Comparison of ENCODE assay signal across 27 cellular contexts in the genomic region with DNA sequence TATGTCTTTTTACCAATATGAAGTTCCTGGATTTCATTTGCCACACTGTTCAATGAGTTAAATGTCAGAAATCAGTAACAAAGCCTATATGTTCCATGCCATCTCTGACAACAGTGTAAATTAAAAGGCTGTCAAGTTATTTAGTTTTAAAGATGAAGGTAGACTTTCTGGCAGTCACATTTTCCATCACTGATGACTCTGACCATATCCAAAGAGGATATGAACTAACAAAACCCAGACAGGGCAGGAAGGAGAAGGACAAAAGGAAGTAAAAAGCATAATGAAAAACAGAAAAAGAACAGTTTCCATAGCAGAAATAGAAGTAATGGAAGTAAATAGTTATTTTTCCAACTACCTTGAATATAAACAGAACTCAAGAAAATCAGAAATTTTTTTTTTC.
"Had no signal": no experiment of that assay in that cellular context is flagged by ENCODE, and none has a peak within 500 bp of the region (broad histone marks: within the 10 kb centered on the region; RNA-seq: fewer than 3 reads in every experiment).

No MANE protein-coding gene starts in this region.

- FAIRE-seq: endometrium, frontal cortex had no signal

- H3K9me3 ChIP-seq: colonic mucosa, esophagus muscularis mucosa, esophagus squamous epithelium, gastrocnemius medialis, gastroesophageal sphincter, heart left ventricle, heart right ventricle had no signal

- H3K9me3 Mint-ChIP-seq: dendritic cell treated with granulocyte-macrophage colony-stimulating factor and Interleukin-4, amounts not matched to agents 40 ng/mL and 50 ng/mL, for 4 days; effector memory CD8-positive, alpha-beta T cell; endodermal cell had no signal

- H3K4me3 Mint-ChIP-seq: dendritic cell treated with granulocyte-macrophage colony-stimulating factor and Interleukin-4, amounts not matched to agents 40 ng/mL and 50 ng/mL, for 4 days; effector memory CD8-positive, alpha-beta T cell; endodermal cell had no signal

- H3K36me3 ChIP-seq: colonic mucosa, esophagus muscularis mucosa, esophagus squamous epithelium, gastrocnemius medialis, gastroesophageal sphincter, heart left ventricle, heart right ventricle had no signal

- H3K27me3 ChIP-seq: colonic mucosa, dorsolateral prefrontal cortex, esophagus muscularis mucosa, esophagus squamous epithelium, foreskin keratinocyte, gastrocnemius medialis, gastroesophageal sphincter, heart left ventricle, heart right ventricle had no signal

- H3K4me1 ChIP-seq: colonic mucosa, esophagus squamous epithelium, foreskin keratinocyte, gastrocnemius medialis, gastroesophageal sphincter, heart left ventricle, heart right ventricle had no signal

- H3K27ac ChIP-seq: colonic mucosa, coronary artery, dorsolateral prefrontal cortex, epithelial cell of prostate, esophagus muscularis mucosa, esophagus squamous epithelium, foreskin keratinocyte, gastrocnemius medialis, gastroesophageal sphincter, heart left ventricle, heart right ventricle had no signal

- DNase-seq: colonic mucosa; cortex of kidney; dermis blood vessel endothelial cell; dorsolateral prefrontal cortex; effector CD4-positive, alpha-beta T cell; effector CD8-positive, alpha-beta T cell; effector memory CD4-positive, alpha-beta T cell; effector memory CD8-positive, alpha-beta T cell; endodermal cell; erythroblast; esophagus squamous epithelium; foreskin fibroblast; foreskin keratinocyte; foreskin melanocyte; gastrocnemius medialis; glutamatergic neuron; head of caudate nucleus; heart left ventricle; heart right ventricle had no signal

- ATAC-seq: effector memory CD8-positive, alpha-beta T cell; esophagus mucosa; foreskin keratinocyte; gastrocnemius medialis; gastroesophageal sphincter; heart left ventricle; heart right ventricle had no signal

- H3K27me3 Mint-ChIP-seq: dendritic cell treated with granulocyte-macrophage colony-stimulating factor and Interleukin-4, amounts not matched to agents 40 ng/mL and 50 ng/mL, for 4 days; effector memory CD8-positive, alpha-beta T cell had no signal

- H3K4me1 Mint-ChIP-seq: endodermal cell had no signal

- H3K27ac Mint-ChIP-seq: dendritic cell treated with granulocyte-macrophage colony-stimulating factor and Interleukin-4, amounts not matched to agents 40 ng/mL and 50 ng/mL, for 4 days; effector memory CD8-positive, alpha-beta T cell; endodermal cell had no signal

- H3K4me3 ChIP-seq: colonic mucosa, coronary artery, dorsolateral prefrontal cortex, esophagus muscularis mucosa, esophagus squamous epithelium, gastrocnemius medialis, gastroesophageal sphincter, heart left ventricle, heart right ventricle had no signal
